In the genomic region with DNA sequence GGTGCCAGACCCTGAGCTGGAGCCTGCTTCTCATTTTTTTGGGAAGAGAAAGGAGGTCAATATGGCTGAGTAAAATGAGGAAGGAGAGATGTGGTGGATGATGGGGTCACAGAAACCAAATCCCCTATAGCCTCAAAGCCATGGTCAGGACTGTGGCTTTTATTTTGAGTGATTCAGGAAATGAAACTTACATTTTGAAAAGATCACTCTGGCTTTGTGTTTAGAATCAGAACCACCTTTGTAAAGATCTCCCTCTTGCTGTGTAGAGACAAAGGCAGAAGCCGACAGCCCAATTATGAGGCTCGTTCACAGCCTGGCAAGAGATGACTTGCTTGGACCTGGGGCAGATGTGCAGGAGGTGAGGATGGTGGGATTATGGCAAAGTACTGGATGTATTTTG, we compare ENCODE assay signal across 20 cellular contexts.
DNase-seq lines count a peak whose midpoint lies in the region; ATAC-seq and TF ChIP-seq lines count a peak whose summit lies in the region.
"Had no signal": no experiment of that assay in that cellular context is flagged by ENCODE, and none has a peak within 500 bp of the region (broad histone marks: within the 10 kb centered on the region; RNA-seq: fewer than 3 reads in every experiment).

No MANE protein-coding gene starts in this region.

- no peak overlapping the region for H3K27ac Mint-ChIP-seq in stimulated activated memory B cell treated with anti-CD40 and anti-IgM and Interleukin-4, amounts not matched to agents 10 μg/mL and 1 μg/mL and 100 μg/mL, for 72 hours
- H3K27ac Mint-ChIP-seq: CD4-positive, alpha-beta memory T cell; IgD-negative memory B cell had no signal

- no peaks in the 10 kb centered on the region for H3K36me3 Mint-ChIP-seq in stimulated activated memory B cell treated with anti-CD40 and anti-IgM and Interleukin-4, amounts not matched to agents 10 μg/mL and 1 μg/mL and 100 μg/mL, for 72 hours
- H3K36me3 Mint-ChIP-seq: CD4-positive, alpha-beta memory T cell; IgD-negative memory B cell had no signal

- H3K4me1 Mint-ChIP-seq in stimulated activated memory B cell treated with anti-CD40 and anti-IgM and Interleukin-4, amounts not matched to agents 10 μg/mL and 1 μg/mL and 100 μg/mL, for 72 hours, result no peaks in the 10 kb centered on the region
- H3K4me1 Mint-ChIP-seq: CD4-positive, alpha-beta memory T cell; IgD-negative memory B cell had no signal

- DNase-seq in GM06990 (ENCODE audit: extremely low read depth, insufficient read length) (peak; percentile 4), NOMO-1 treated with DMSO at 0.1 percent for 48 hours (lab: John Stamatoyannopoulos, UW; ENCODE audit: unreplicated experiment) (peak; percentile 82), SW 1271 (lab: John Stamatoyannopoulos, UW) (no peak)
- DNase-seq: ACHN; CD4-positive, alpha-beta memory T cell; DMS79; Kasumi-1; NCI-H1436 treated with DMSO at 0.1 percent for 48 hours; NCI-H2029 treated with DMSO at 0.1 percent for 48 hours; NCI-H510A; NCI-H82; OCI-M1; RPMI8226; SIG-M5; T-helper 2 cell had no signal

- no peaks in the 10 kb centered on the region; the same call in 1 of the 2 replicates for H3K27me3 ChIP-seq in GM06990 (replicated peaks; ENCODE audit: control insufficient read depth, insufficient read depth, low read length)

- ATAC-seq in GM19351 (IDR thresholded peaks at IDR 0.05; ENCODE audit: unreplicated experiment) (peak; percentile 74), HG02610 (IDR thresholded peaks at IDR 0.05; ENCODE audit: unreplicated experiment) (no peak), HG03175 (IDR thresholded peaks at IDR 0.05; ENCODE audit: unreplicated experiment) (no peak)
- ATAC-seq in stimulated activated memory B cell treated with anti-CD40 and anti-IgM and Interleukin-4, amounts not matched to agents 10 μg/mL and 1 μg/mL and 100 μg/mL, for 72 hours, result peak; percentile 24

- H3K4me3 ChIP-seq in GM06990 (replicated peaks; ENCODE audit: low read depth, low read length), result no peak overlapping the region

- no peak for TF ChIP-seq CTCF in GM06990 (IDR thresholded peaks at IDR 0.05; ENCODE audit: insufficient read depth, low read length, poor library complexity, severe bottlenecking)

- no peaks in the 10 kb centered on the region for H3K36me3 ChIP-seq in GM06990 (ENCODE audit: control insufficient read depth, insufficient read depth, low read length)

- no peaks in the 10 kb centered on the region for H3K9me3 Mint-ChIP-seq in stimulated activated memory B cell treated with anti-CD40 and anti-IgM and Interleukin-4, amounts not matched to agents 10 μg/mL and 1 μg/mL and 100 μg/mL, for 72 hours
- H3K9me3 Mint-ChIP-seq: IgD-negative memory B cell had no signal

- no peak overlapping the region for H3K4me3 Mint-ChIP-seq in stimulated activated memory B cell treated with anti-CD40 and anti-IgM and Interleukin-4, amounts not matched to agents 10 μg/mL and 1 μg/mL and 100 μg/mL, for 72 hours
- H3K4me3 Mint-ChIP-seq: CD4-positive, alpha-beta memory T cell; IgD-negative memory B cell had no signal

- H3K27me3 Mint-ChIP-seq in stimulated activated memory B cell treated with anti-CD40 and anti-IgM and Interleukin-4, amounts not matched to agents 10 μg/mL and 1 μg/mL and 100 μg/mL, for 72 hours, result peaks cover 14% of the 10 kb centered on the region

Comparison
In these comparisons a context has a peak if more than half of its experiments do, and no peak if none do; other contexts are left out.
1. DNase-seq: peak in GM06990 (single experiment) and NOMO-1 treated with DMSO at 0.1 percent for 48 hours (single experiment); none in SW 1271 (0 of 2).
2. ATAC-seq: peak in GM19351 (single experiment) and stimulated activated memory B cell treated with anti-CD40 and anti-IgM and Interleukin-4, amounts not matched to agents 10 μg/mL and 1 μg/mL and 100 μg/mL, for 72 hours (single experiment); none in HG02610 (single experiment) and HG03175 (single experiment).